ENCODE assay signal across 8 cellular contexts in genomic region chr22:36387914-36388864, GRCh38. TPM values are rescaled to one million over a fixed set of nuclear protein-coding genes. Genes with fewer than 3 reads are reported as not detected.
DNase-seq lines count a peak whose midpoint lies in the region; ATAC-seq and TF ChIP-seq lines count a peak whose summit lies in the region.

Gene MYH9 (minus strand): TSS chr22:36387967. CDS start chr22:36349236, 38,731 bp downstream.

- TF ChIP-seq CTCF in left ventricle myocardium inferior (IDR thresholded peaks at IDR 0.05; ENCODE audit: borderline replicate concordance) (no peak), progenitor cell of endocrine pancreas (IDR thresholded peaks at IDR 0.05; ENCODE audit: unreplicated experiment) (no peak)

- peak within 1 kb of the TSS; percentile 99 for H3K27ac Mint-ChIP-seq in progenitor cell of endocrine pancreas

- peak; percentile 81 for ATAC-seq in HG02885 (IDR thresholded peaks at IDR 0.05; ENCODE audit: poor library complexity, unreplicated experiment)

- no peaks in the 10 kb centered on the region for H3K27me3 Mint-ChIP-seq in progenitor cell of endocrine pancreas

- H3K36me3 ChIP-seq in left ventricle myocardium inferior = peaks cover 6% of the 10 kb centered on the region

- no peaks in the 10 kb centered on the region for H3K27me3 ChIP-seq in left ventricle myocardium inferior (ENCODE audit: low read depth)

- peak within 1 kb of the TSS; percentile 92 for H3K4me3 ChIP-seq in left ventricle myocardium inferior

- peaks cover 27% of the 10 kb centered on the region for H3K4me1 Mint-ChIP-seq in progenitor cell of endocrine pancreas (ENCODE audit: low read depth)

- no peaks in the 10 kb centered on the region for H3K9me3 Mint-ChIP-seq in progenitor cell of endocrine pancreas (ENCODE audit: low read depth)

- peaks cover 66% of the 10 kb centered on the region for H3K4me1 ChIP-seq in left ventricle myocardium inferior

- peak; percentile 96 for TF ChIP-seq POLR2A in GM15510 (IDR thresholded peaks at IDR 0.05; ENCODE audit: borderline replicate concordance, extremely low read depth, insufficient read length)

- no peaks in the 10 kb centered on the region for H3K9me3 ChIP-seq in left ventricle myocardium inferior (replicated peaks)

- intact Hi-C loops in left ventricle myocardium inferior (cut with micrococcal nuclease) = loop anchor here (10.0 kb wide), 1 partner anchor 53 kb away; no protein-coding TSS in a partner anchor

- H3K4me3 Mint-ChIP-seq in progenitor cell of endocrine pancreas (ENCODE audit: low read depth) = peak within 1 kb of the TSS; percentile 90

- DNase-seq in NCI-H187 (lab: John Stamatoyannopoulos, UW) (peak; percentile 88 to 96), T-helper 2 cell (peak; percentile 98 to 100 (median 99)), left ventricle myocardium inferior (peak; percentile 100), progenitor cell of endocrine pancreas (ENCODE audit: low spot score, unreplicated experiment) (peak; percentile 100), ureter (ENCODE audit: low spot score) (peak; percentile 100)

- H3K27ac ChIP-seq in angular gyrus (ENCODE audit: low read depth, low read length) = peak within 1 kb of the TSS; percentile 81
- H3K27ac ChIP-seq in left ventricle myocardium inferior (replicated peaks) = peak within 1 kb of the TSS; percentile 100

- H3K36me3 Mint-ChIP-seq in progenitor cell of endocrine pancreas (ENCODE audit: insufficient read depth) = peaks cover 3% of the 10 kb centered on the region

RNA-seq across cellular contexts. Expression of gene MYH9, which starts in this region (rescaled TPM):
- total RNA-seq in left ventricle myocardium inferior = 150 TPM
- 299 and 306 TPM in 2 replicates for total RNA-seq in progenitor cell of endocrine pancreas
- total RNA-seq in ureter = 810 TPM

Comparison
In these comparisons a context has a peak if more than half of its experiments do, and no peak if none do; other contexts are left out.
1. Peak in every context shown above with its lines: DNase-seq, ATAC-seq, H3K4me3 ChIP-seq and H3K27ac ChIP-seq.